13 cellular contexts compared by ENCODE assay signal in genomic region chr13:97194473-97194872, GRCh38. TPM values are rescaled to one million over a fixed set of nuclear protein-coding genes. Genes with fewer than 3 reads are reported as not detected.
DNase-seq lines count a peak whose midpoint lies in the region; ATAC-seq, FAIRE-seq and TF ChIP-seq lines count a peak whose summit lies in the region.
"Had no signal": no experiment of that assay in that cellular context is flagged by ENCODE, and none has a peak within 500 bp of the region (broad histone marks: within the 10 kb centered on the region; RNA-seq: fewer than 3 reads in every experiment).

No MANE protein-coding gene starts in this region.

- H3K4me3 ChIP-seq in fibroblast of pulmonary artery (replicated peaks; ENCODE audit: low read depth, low read length) (no peak overlapping the region), skeletal muscle cell (ENCODE audit: low read depth, low read length) (no peak overlapping the region), gastrocnemius medialis (no peak overlapping the region)

- FAIRE-seq in H54 (lab: Jason Lieb, UNC) = peak; percentile 98

- no peaks in the 10 kb centered on the region for H3K27me3 ChIP-seq in gastrocnemius medialis

- H3K4me1 ChIP-seq in gastrocnemius medialis = no peaks in the 10 kb centered on the region

- no peak for TF ChIP-seq POLR2A in H54 (IDR thresholded peaks at IDR 0.05; ENCODE audit: low read depth, low read length)
- no peak for TF ChIP-seq POLR2A in gastrocnemius medialis (IDR thresholded peaks at IDR 0.05)

- intact Hi-C loops in gastrocnemius medialis (cut with DNase I; ENCODE audit: low total_unique reads) = no loop called here

- ATAC-seq in gastrocnemius medialis = no peak
- ATAC-seq in HG02588 (IDR thresholded peaks at IDR 0.05; ENCODE audit: unreplicated experiment) = no peak
- ATAC-seq: naive thymus-derived CD8-positive, alpha-beta T cell had no signal

- DNase-seq in H54 (ENCODE audit: insufficient read length, low spot score) = peak; percentile 23
- DNase-seq in SK-MEL-5 (ENCODE audit: low read depth, low spot score) = peak; percentile 97
- peak; percentile 56 for DNase-seq in fibroblast of pulmonary artery (ENCODE audit: low read depth)
- DNase-seq in skeletal muscle cell (ENCODE audit: low read depth) = peak; percentile 12
- DNase-seq in gastrocnemius medialis = no peak
- no peak for DNase-seq in cerebellum (ENCODE audit: low spot score)
- DNase-seq in stimulated activated CD4-positive, alpha-beta T cell treated with anti-CD3 and anti-CD28 coated beads, Interleukin-4, amount 100 ng/mL, for 4 hours = no peak
- DNase-seq: activated naive CD4-positive, alpha-beta T cell treated with anti-CD3 and anti-CD28 coated beads, Interleukin-2, amount 10 ng/mL, durations not matched to agents 7 days and 5 days; COR-L47; naive thymus-derived CD8-positive, alpha-beta T cell; NCI-H1105 treated with DMSO at 0.1 percent for 48 hours; NCI-H82 had no signal

- no peaks in the 10 kb centered on the region for H3K36me3 ChIP-seq in gastrocnemius medialis

- H3K27ac ChIP-seq in gastrocnemius medialis = no peak overlapping the region

- in situ Hi-C loops in SK-MEL-5 (cut with HindIII; ENCODE audit: low pct_unique_long_range_greater_than_20kb, low sequenced_read_pairs) = no loop called here
- in situ Hi-C loops in gastrocnemius medialis (cut with MboI; ENCODE audit: low sequenced_read_pairs in 4 of 4) = no loop called here

- no peaks in the 10 kb centered on the region for H3K9me3 ChIP-seq in gastrocnemius medialis

- TF ChIP-seq CTCF in fibroblast of pulmonary artery (IDR thresholded peaks at IDR 0.05; ENCODE audit: low read length, missing control alignments) (no peak), gastrocnemius medialis (IDR thresholded peaks at IDR 0.05 in 4 of 5, conservative IDR thresholded peaks at IDR 0.05 in 1 of 5) (no peak)

RNA-seq across cellular contexts. Expression of gene MBNL2, which starts 27.7 kb away (rescaled TPM):
- total RNA-seq in SK-MEL-5 (2014; rRNA removed; shearing (Covaris generic)) = 13.8 and 17.9 TPM in 2 replicates
- polyA plus RNA-seq in SK-MEL-5 (2015; cell fraction: cytosol; rRNA removed) = 16.2 and 25.3 TPM in 2 replicates
- polyA plus RNA-seq in SK-MEL-5 (2015; cell fraction: nucleus; rRNA removed) = 14.8 and 17.1 TPM in 2 replicates
- total RNA-seq in gastrocnemius medialis (10 to 100 TPM; 47.9 to 92.0 (median 71.3) TPM), cerebellum (34.3 TPM)

Comparison
In these comparisons a context has a peak if more than half of its experiments do, and no peak if none do; other contexts are left out.
1. DNase-seq: peak in H54 (single experiment), SK-MEL-5 (single experiment), fibroblast of pulmonary artery (single experiment) and skeletal muscle cell (single experiment); none in gastrocnemius medialis (0 of 2), cerebellum (single experiment) and stimulated activated CD4-positive, alpha-beta T cell treated with anti-CD3 and anti-CD28 coated beads, Interleukin-4, amount 100 ng/mL, for 4 hours (0 of 2).